ENCODE assay signal across 1 cellular context in genomic region chr2:38751043-38751846, GRCh38.
A peak's percentile ranks its signal among the peaks of the same experiment; 100 is the strongest.
TF ChIP-seq lines count a peak whose summit lies in the region.

Gene SRSF7, minus strand, starts transcription at chr2:38751361. Its CDS starts 105 bp downstream, at chr2:38751256.

TF ChIP-seq in HepG2, 621 proteins besides CTCF, POLR2A, EP300 and RAD21 (continued from another document and continues in another):
- TF ChIP-seq MLXIP (CRISPR knock-in tag; IDR thresholded peaks at IDR 0.05; ENCODE audit: borderline replicate concordance) = 0 out of 2 replicates have a peak, but pooled peaks have one; percentile 45
- no peak for TF ChIP-seq MATR3 (CRISPR knock-in tag; IDR thresholded peaks at IDR 0.05)
- TF ChIP-seq XBP1 (CRISPR knock-in tag; IDR thresholded peaks at IDR 0.05) = no peak; the same call in 1 of the 2 replicates
- no peak for TF ChIP-seq ZNF10 (CRISPR knock-in tag; IDR thresholded peaks at IDR 0.05; ENCODE audit: borderline replicate concordance, low read depth)
- TF ChIP-seq ZNF274 (CRISPR knock-in tag; IDR thresholded peaks at IDR 0.05) = peak; percentile 97
- peak; percentile 67 for TF ChIP-seq SIN3B (IDR thresholded peaks at IDR 0.05; ENCODE audit: low read length)
- TF ChIP-seq HDAC1 (CRISPR knock-in tag; IDR thresholded peaks at IDR 0.05) = peak; percentile 88
- TF ChIP-seq TMF1 (CRISPR knock-in tag; IDR thresholded peaks at IDR 0.05; ENCODE audit: low read depth) = no peak; the same call in 1 of the 2 replicates
- TF ChIP-seq YEATS2 (CRISPR knock-in tag; IDR thresholded peaks at IDR 0.05; ENCODE audit: borderline replicate concordance) = peak; percentile 76
- no peak for TF ChIP-seq ARNT (IDR thresholded peaks at IDR 0.05)
- peak; percentile 61; the same call in 1 of the 2 replicates for TF ChIP-seq ZBTB14 (CRISPR knock-in tag; IDR thresholded peaks at IDR 0.05)
- TF ChIP-seq FOXO4 (CRISPR knock-in tag; conservative IDR thresholded peaks at IDR 0.05) = peak; percentile 96; the same call in 1 of the 2 replicates
- TF ChIP-seq ZBTB38 (CRISPR knock-in tag; IDR thresholded peaks at IDR 0.05) = peak; percentile 78
- peak; percentile 98 for TF ChIP-seq CAMTA2 (CRISPR knock-in tag; IDR thresholded peaks at IDR 0.05; ENCODE audit: borderline replicate concordance)
- TF ChIP-seq ESRRA (CRISPR knock-in tag; IDR thresholded peaks at IDR 0.05; ENCODE audit: low read depth) = no peak; the same call in 1 of the 2 replicates
- TF ChIP-seq XRCC5 (optimal IDR thresholded peaks at IDR 0.05; ENCODE audit: low read length) = no peak
- no peak for TF ChIP-seq PLRG1 (conservative IDR thresholded peaks at IDR 0.05)
- TF ChIP-seq TCF7 (IDR thresholded peaks at IDR 0.05; ENCODE audit: low read depth) = peak; percentile 22; the same call in 1 of the 2 replicates
- TF ChIP-seq ZNF629 (CRISPR knock-in tag; conservative IDR thresholded peaks at IDR 0.05) = no peak
- no peak for TF ChIP-seq ZNF597 (CRISPR knock-in tag; IDR thresholded peaks at IDR 0.05)
- TF ChIP-seq ATF7-NPFF (CRISPR knock-in tag; IDR thresholded peaks at IDR 0.05; ENCODE audit: low read depth) = peak; percentile 98
- TF ChIP-seq POGK (CRISPR knock-in tag; conservative IDR thresholded peaks at IDR 0.05) = peak; percentile 88
- TF ChIP-seq SMARCE1 (IDR thresholded peaks at IDR 0.05; ENCODE audit: borderline replicate concordance) = no peak
- no peak for TF ChIP-seq ELK4 (CRISPR knock-in tag; IDR thresholded peaks at IDR 0.05; ENCODE audit: borderline replicate concordance)
- TF ChIP-seq ZNF776 (CRISPR knock-in tag; IDR thresholded peaks at IDR 0.05) = peak; percentile 95
- no peak for TF ChIP-seq ADNP (CRISPR knock-in tag; IDR thresholded peaks at IDR 0.05)
- peak; percentile 100 for TF ChIP-seq POLR2G (IDR thresholded peaks at IDR 0.05; ENCODE audit: low read depth, low read length)
- no peak for TF ChIP-seq RAD51 (IDR thresholded peaks at IDR 0.05; ENCODE audit: borderline replicate concordance)
- TF ChIP-seq ZBTB21 (CRISPR knock-in tag; IDR thresholded peaks at IDR 0.05) = peak; percentile 50
- peak; percentile 92 for TF ChIP-seq NFATC3 (CRISPR knock-in tag; IDR thresholded peaks at IDR 0.05)
- TF ChIP-seq LRRFIP1 (CRISPR knock-in tag; conservative IDR thresholded peaks at IDR 0.05) = peak; percentile 50; the same call in 1 of the 2 replicates
- peak; percentile 92; the same call in 1 of the 2 replicates for TF ChIP-seq ETS1 (CRISPR knock-in tag; IDR thresholded peaks at IDR 0.05)
- TF ChIP-seq HHEX (CRISPR knock-in tag; IDR thresholded peaks at IDR 0.05) = no peak
- no peak for TF ChIP-seq ZNF567 (CRISPR knock-in tag; IDR thresholded peaks at IDR 0.05; ENCODE audit: borderline replicate concordance)
- peak; percentile 98 for TF ChIP-seq POGZ (CRISPR knock-in tag; IDR thresholded peaks at IDR 0.05)
- TF ChIP-seq RORA (CRISPR knock-in tag; IDR thresholded peaks at IDR 0.05) = no peak
- TF ChIP-seq ZBTB4 (CRISPR knock-in tag; IDR thresholded peaks at IDR 0.05; ENCODE audit: borderline replicate concordance) = peak; percentile 91
- TF ChIP-seq ZSCAN5A (CRISPR knock-in tag; IDR thresholded peaks at IDR 0.05; ENCODE audit: borderline replicate concordance) = peak; percentile 94
- TF ChIP-seq ARID3A (IDR thresholded peaks at IDR 0.05; ENCODE audit: low read depth, low read length) = no peak
- TF ChIP-seq ZNF292 (CRISPR knock-in tag; IDR thresholded peaks at IDR 0.05; ENCODE audit: borderline replicate concordance, low read depth) = peak; percentile 74
- TF ChIP-seq MTA1 (CRISPR knock-in tag; IDR thresholded peaks at IDR 0.05; ENCODE audit: borderline replicate concordance) = no peak
- TF ChIP-seq GLI4 (CRISPR knock-in tag; IDR thresholded peaks at IDR 0.05; ENCODE audit: borderline replicate concordance) = peak; percentile 83; the same call in 1 of the 2 replicates
